8 cellular contexts compared by ENCODE assay signal in the genomic region with DNA sequence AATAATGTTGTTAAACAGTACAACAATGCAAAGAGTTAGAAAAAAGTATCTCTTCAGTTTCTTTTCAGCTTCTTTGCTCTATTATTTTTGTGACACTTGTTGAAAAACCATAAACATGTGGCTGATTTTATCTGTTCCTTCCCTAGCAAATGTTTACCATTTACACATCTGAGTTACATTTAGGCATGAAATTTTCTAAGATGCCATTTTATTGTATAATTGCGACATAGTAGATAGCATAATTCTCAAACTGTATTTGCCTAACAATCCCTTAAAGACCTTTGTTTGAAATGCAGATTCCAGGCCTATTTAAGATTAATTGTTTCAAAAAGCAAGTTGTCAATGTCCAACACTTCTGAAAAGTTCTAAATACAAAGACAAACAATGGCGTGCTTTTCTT.
A peak's percentile ranks its signal among the peaks of the same experiment; 100 is the strongest.
DNase-seq lines count a peak whose midpoint lies in the region; ATAC-seq, FAIRE-seq and TF ChIP-seq lines count a peak whose summit lies in the region.
"Not testable (repeated sequence)": the region's sequence is repeated elsewhere in the genome, so short reads cannot be mapped to it uniquely, and the experiment has no call there.

No MANE protein-coding gene starts in this region.

- ATAC-seq in K562: not testable (repeated sequence)

- CTCF ChIA-PET in K562 (lab: Yijun Ruan, JAX; ENCODE audit: low intra/inter-chr PET ratio): not testable (repeated sequence)
- CTCF ChIA-PET in endothelial cell of umbilical vein (lab: Charles Lee): interaction anchor here (1.3 kb wide), 1 partner anchor 133 kb away, joined by 3 read pairs; no protein-coding TSS in a partner anchor

- H3K4me3 ChIP-seq in AG10803 (ENCODE audit: low read length); SJSA1; K562; endothelial cell of umbilical vein (replicated peaks in 1 of 3; ENCODE audit: insufficient read depth in 1 of 3, low read depth in 1 of 3, low read length in 3 of 3): not testable (repeated sequence)

- peak overlapping the region; percentile 74 for H3K27ac Mint-ChIP-seq in HFFc6

- POLR2A ChIA-PET in K562 (lab: Yijun Ruan, JAX); endothelial cell of umbilical vein (lab: Charles Lee): not testable (repeated sequence)

- DNase-seq in AG10803 (ENCODE audit: low read depth) (peak; percentile 59), GM04504 (ENCODE audit: low read depth) (peak; percentile 36), HFFc6 (peak; percentile 16), SJSA1 (ENCODE audit: low read depth in 1 of 2, low spot score in 2 of 2) (peak in 1 of 2 experiments; percentile 39), endothelial cell of umbilical vein (ENCODE audit: low read depth, low spot score) (peak; percentile 58), fibroblast of the conjunctiva (ENCODE audit: low read depth) (peak; percentile 1), lung microvascular endothelial cell (ENCODE audit: low read depth in 2 of 2) (peak; percentile 13 to 28)
- DNase-seq in K562 (ENCODE audit: extremely low read depth in 1 of 4, low spot score in 3 of 4): not testable (repeated sequence)

- H2AFZ ChIP-seq in K562 (ENCODE audit: low read depth, low read length); endothelial cell of umbilical vein (ENCODE audit: low read depth, low read length): not testable (repeated sequence)

- H3K27ac ChIP-seq in SJSA1: peak overlapping the region; percentile 42; the same call in 1 of the 2 replicates
- H3K27ac ChIP-seq in K562 (ENCODE audit: extremely low read depth, low read depth, low read length): not testable (repeated sequence)
- H3K27ac ChIP-seq in endothelial cell of umbilical vein (ENCODE audit: insufficient read depth, low read depth, low read length): peak overlapping the region; percentile 63

- dilution Hi-C loops in endothelial cell of umbilical vein (cut with MboI; ENCODE audit: extremely low pct_ligation_motif_present, low sequenced_read_pairs): not testable (repeated sequence)

- not testable (repeated sequence) for H3K9ac ChIP-seq in K562 (ENCODE audit: insufficient read depth in 1 of 2, low read depth in 2 of 2, low read length in 2 of 2); endothelial cell of umbilical vein (replicated peaks; ENCODE audit: extremely low read depth, insufficient read depth, low read length)

- peak overlapping the region; percentile 53 for H3K4me3 Mint-ChIP-seq in HFFc6

- not testable (repeated sequence) for TF ChIP-seq CTCF in AG10803 (conservative IDR thresholded peaks at IDR 0.05; ENCODE audit: low read length); HFFc6 (IDR thresholded peaks at IDR 0.05); K562 (IDR thresholded peaks at IDR 0.05 in 2 of 3, conservative IDR thresholded peaks at IDR 0.05 in 1 of 3; ENCODE audit: insufficient read depth in 2 of 3, low read depth in 1 of 3, low read length in 3 of 3); endothelial cell of umbilical vein (IDR thresholded peaks at IDR 0.05; ENCODE audit: extremely low read depth in 1 of 2, insufficient read depth in 1 of 2, low read depth in 1 of 2, low read length in 2 of 2)

- not testable (repeated sequence) for TF ChIP-seq RAD21 in K562 (CRISPR knock-in tag; conservative IDR thresholded peaks at IDR 0.05 in 1 of 2, IDR thresholded peaks at IDR 0.05 in 1 of 2)

- TF ChIP-seq POLR2A in K562 (conservative IDR thresholded peaks at IDR 0.05); endothelial cell of umbilical vein (IDR thresholded peaks at IDR 0.05; ENCODE audit: low read depth, low read length): not testable (repeated sequence)

- not testable (repeated sequence) for H3K9me3 ChIP-seq in SJSA1 (replicated peaks); K562 (replicated peaks; ENCODE audit: control insufficient read depth, insufficient read depth, low read depth, low read length); endothelial cell of umbilical vein (replicated peaks; ENCODE audit: control insufficient read depth, insufficient read depth, low read length)

- not testable (repeated sequence) for H3K4me2 ChIP-seq in K562 (ENCODE audit: insufficient read depth, low read length); endothelial cell of umbilical vein (ENCODE audit: insufficient read depth, low read length)

- H3K4me1 Mint-ChIP-seq in HFFc6 (ENCODE audit: low read depth): peaks cover 12% of the 10 kb centered on the region

- not testable (repeated sequence) for H3K9me3 Mint-ChIP-seq in HFFc6

- not testable (repeated sequence) for FAIRE-seq in K562 (lab: Jason Lieb, UNC)
- peak; percentile 82 for FAIRE-seq in endothelial cell of umbilical vein (lab: Jason Lieb, UNC)

- H3K27me3 Mint-ChIP-seq in HFFc6 (ENCODE audit: insufficient read depth): not testable (repeated sequence)

- in situ Hi-C loops in K562 (cut with MboI): not testable (repeated sequence)

- H3K27me3 ChIP-seq in SJSA1 (replicated peaks); K562 (ENCODE audit: control insufficient read depth in 2 of 2, insufficient read depth in 2 of 2, low read length in 2 of 2); endothelial cell of umbilical vein (ENCODE audit: control insufficient read depth in 2 of 2, insufficient read depth in 2 of 2, low read length in 2 of 2): not testable (repeated sequence)

- H3K36me3 ChIP-seq in SJSA1; endothelial cell of umbilical vein (ENCODE audit: control insufficient read depth in 2 of 2, extremely low read depth in 1 of 2, insufficient read depth in 2 of 2, low read length in 2 of 2): not testable (repeated sequence)
- peaks cover 10% of the 10 kb centered on the region; the same call in 1 of the 3 replicates for H3K36me3 ChIP-seq in K562 (ENCODE audit: control insufficient read depth, insufficient read depth, low read length)

- not testable (repeated sequence) for H3K36me3 Mint-ChIP-seq in HFFc6 (ENCODE audit: low read depth)

- not testable (repeated sequence) for H3K4me1 ChIP-seq in SJSA1 (replicated peaks); K562 (replicated peaks in 1 of 2; ENCODE audit: control insufficient read depth in 2 of 2, insufficient read depth in 2 of 2, low read length in 2 of 2)
- peaks cover 19% of the 10 kb centered on the region for H3K4me1 ChIP-seq in endothelial cell of umbilical vein (ENCODE audit: control insufficient read depth, extremely low read depth, insufficient read depth, low read length)

- not testable (repeated sequence) for TF ChIP-seq EP300 in K562 (IDR thresholded peaks at IDR 0.05; ENCODE audit: low read length)

- H3K79me2 ChIP-seq in K562 (ENCODE audit: control insufficient read depth, insufficient read depth, low read length): not testable (repeated sequence)
- peaks cover 39% of the 10 kb centered on the region for H3K79me2 ChIP-seq in endothelial cell of umbilical vein (ENCODE audit: control insufficient read depth, insufficient read depth, low read length)

- intact Hi-C loops in K562 (cut with micrococcal nuclease): not testable (repeated sequence)
- intact Hi-C loops in endothelial cell of umbilical vein (cut with micrococcal nuclease): loop anchor here (10.0 kb wide), 1 partner anchor 81 kb away; the partner anchor contains the start of genes CEP170 and SDCCAG8

- BruUV-seq in K562 (replicated peaks; lab: Mats Ljungman, UMichigan): not testable (repeated sequence)
- TSS peak; percentile 84 for BruUV-seq in endothelial cell of umbilical vein (replicated peaks; lab: Mats Ljungman, UMichigan)

- not testable (repeated sequence) for H3K9me1 ChIP-seq in K562 (ENCODE audit: control insufficient read depth, insufficient read depth, low read length); endothelial cell of umbilical vein (replicated peaks; ENCODE audit: control insufficient read depth, extremely low read depth, insufficient read depth, low read length)

- WGBS in K562 (ENCODE audit: insufficient coverage, low coverage, missing lambda C conversion rate): 93% methylated on average over 2 of the region's 2 CpGs

- not testable (repeated sequence) for H4K20me1 ChIP-seq in K562 (replicated peaks; ENCODE audit: control insufficient read depth, insufficient read depth, low read length); endothelial cell of umbilical vein (replicated peaks; ENCODE audit: control insufficient read depth, extremely low read depth, insufficient read depth, low read length)

TF ChIP-seq in K562, 482 proteins besides CTCF, POLR2A, EP300 and RAD21:
- not testable (repeated sequence) for TF ChIP-seq CEBPG (CRISPR knock-in tag; IDR thresholded peaks at IDR 0.05)
- peak; percentile 13 to 78; a peak in 2 of 4 replicates for TF ChIP-seq CEBPG (tag; conservative IDR thresholded peaks at IDR 0.05 in 1 of 2, IDR thresholded peaks at IDR 0.05 in 1 of 2)
- TF ChIP-seq CEBPB (tag; IDR thresholded peaks at IDR 0.05): peak; percentile 83
